Comparison of ENCODE assay signal across 21 cellular contexts in the genomic region with DNA sequence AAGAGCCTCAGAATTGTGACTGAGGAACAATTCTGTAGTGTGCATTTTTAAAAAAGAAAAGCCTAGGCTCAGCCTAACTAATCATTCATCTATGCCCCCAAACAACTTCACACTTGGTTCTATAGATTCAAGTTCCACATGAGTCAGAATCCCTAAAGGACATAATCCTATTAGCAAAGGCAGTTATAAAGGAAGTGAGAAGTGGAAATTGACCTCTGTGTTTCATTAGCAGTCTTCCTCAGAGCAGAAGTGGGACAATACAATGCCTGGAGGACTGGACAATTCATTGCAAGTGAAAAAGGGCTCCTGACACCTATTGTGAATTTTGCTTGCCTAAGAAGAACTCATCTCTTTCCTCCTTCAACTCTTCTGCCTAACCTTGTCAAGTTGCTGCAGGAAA.
DNase-seq lines count a peak whose midpoint lies in the region; ATAC-seq, FAIRE-seq and TF ChIP-seq lines count a peak whose summit lies in the region.
"Had no signal": no experiment of that assay in that cellular context is flagged by ENCODE, and none has a peak within 500 bp of the region (broad histone marks: within the 10 kb centered on the region; RNA-seq: fewer than 3 reads in every experiment).

No MANE protein-coding gene starts in this region.

- H3K9ac ChIP-seq in GM12878 (ENCODE audit: control insufficient read depth, insufficient read depth, low read length), result no peak overlapping the region

- peaks cover 5% of the 10 kb centered on the region for H3K36me3 Mint-ChIP-seq in activated CD4-positive, alpha-beta T cell treated with anti-CD3 and anti-CD28 coated beads for 36 hours (ENCODE audit: low read depth)
- peaks cover 3% of the 10 kb centered on the region in 2 donors for H3K36me3 Mint-ChIP-seq in stimulated activated naive B cell treated with anti-CD40 and anti-IgM and Interleukin-4, amounts not matched to agents 10 μg/mL and 1 μg/mL and 100 μg/mL, for 72 hours

- TF ChIP-seq RAD21 in GM12878 (IDR thresholded peaks at IDR 0.05; ENCODE audit: insufficient read depth, low read depth, low read length), result no peak

- BruUV-seq in GM12878 (replicated peaks; lab: Mats Ljungman, UMichigan), result no TSS peak

- intact Hi-C loops in activated CD4-positive, alpha-beta T cell treated with anti-CD3 and anti-CD28 coated beads for 36 hours (cut with DNase I, micrococcal nuclease), result no loop called here
- intact Hi-C loops in GM12878 (cut with micrococcal nuclease; ENCODE audit: unreplicated experiment), result no loop called here

- no peaks in the 10 kb centered on the region for H3K27me3 Mint-ChIP-seq in activated CD4-positive, alpha-beta T cell treated with anti-CD3 and anti-CD28 coated beads for 36 hours
- H3K27me3 Mint-ChIP-seq in stimulated activated naive B cell treated with anti-CD40 and anti-IgM and Interleukin-4, amounts not matched to agents 10 μg/mL and 1 μg/mL and 100 μg/mL, for 72 hours, result no peaks in the 10 kb centered on the region

- H3K27me3 ChIP-seq in GM12878 (replicated peaks in 1 of 2; ENCODE audit: control insufficient read depth in 2 of 2, insufficient read depth in 2 of 2, low read length in 1 of 2) (no peaks in the 10 kb centered on the region), MG63 (no peaks in the 10 kb centered on the region)
- H3K27me3 ChIP-seq: dorsolateral prefrontal cortex, esophagus squamous epithelium, suprapubic skin had no signal

- peaks cover 65% of the 10 kb centered on the region for H3K4me1 Mint-ChIP-seq in activated CD4-positive, alpha-beta T cell treated with anti-CD3 and anti-CD28 coated beads for 36 hours
- H3K4me1 Mint-ChIP-seq in stimulated activated naive B cell treated with anti-CD40 and anti-IgM and Interleukin-4, amounts not matched to agents 10 μg/mL and 1 μg/mL and 100 μg/mL, for 72 hours, result peaks cover 11 to 57% of the 10 kb centered on the region in 2 donors

- H3K27ac ChIP-seq in GM12878 (ENCODE audit: control insufficient read depth, insufficient read depth), result no peak overlapping the region
- H3K27ac ChIP-seq: esophagus squamous epithelium, RWPE1, suprapubic skin had no signal

- RAD21 ChIA-PET in GM12878 (lab: Charles Lee; ENCODE audit: unreplicated experiment), result interaction anchor here (0.9 to 4.1 kb wide), 5 partner anchors 10 to 39 kb away, joined by 4 to 47 read pairs (median 31); no protein-coding TSS in a partner anchor

- no peak for TF ChIP-seq CTCF in GM12878 (IDR thresholded peaks at IDR 0.05 in 2 of 3, conservative IDR thresholded peaks at IDR 0.05 in 1 of 3; ENCODE audit: control insufficient read depth in 2 of 3, extremely low read depth in 1 of 3, insufficient read depth in 1 of 3, low read depth in 3 of 3, low read length in 3 of 3)

- peak overlapping the region; percentile 79 for H3K27ac Mint-ChIP-seq in activated CD4-positive, alpha-beta T cell treated with anti-CD3 and anti-CD28 coated beads for 36 hours
- H3K27ac Mint-ChIP-seq in stimulated activated naive B cell treated with anti-CD40 and anti-IgM and Interleukin-4, amounts not matched to agents 10 μg/mL and 1 μg/mL and 100 μg/mL, for 72 hours, result peak overlapping the region; percentile 85
- H3K27ac Mint-ChIP-seq: activated T-helper 2 cell treated with anti-CD3 and anti-CD28 coated beads, Interferon-gamma antibody, Interleukin-2, Interleukin-4, amounts not matched to agents 10 μg/mL and 5 μg/mL and 100 μg/mL, durations not matched to agents 14 hours and 24 hours and 36 hours had no signal

- H3K4me2 ChIP-seq in GM12878 (ENCODE audit: control insufficient read depth, insufficient read depth), result no peak overlapping the region

- in situ Hi-C loops in GM12878 (cut with MboI), result no loop called here

- peaks cover 19% of the 10 kb centered on the region for H3K4me1 ChIP-seq in GM12878 (ENCODE audit: control insufficient read depth, insufficient read depth, low read length)
- H3K4me1 ChIP-seq: esophagus squamous epithelium, suprapubic skin had no signal

- H3K9me3 ChIP-seq in GM12878 (replicated peaks; ENCODE audit: control insufficient read depth, insufficient read depth, low read length) (no peaks in the 10 kb centered on the region), MG63 (no peaks in the 10 kb centered on the region)
- H3K9me3 ChIP-seq: esophagus squamous epithelium, suprapubic skin had no signal

- no peak for ATAC-seq in activated CD4-positive, alpha-beta T cell treated with anti-CD3 and anti-CD28 coated beads for 36 hours
- ATAC-seq in GM12878 (no peak; the same call in 2 of the 3 replicates), GM18907 (IDR thresholded peaks at IDR 0.05; ENCODE audit: unreplicated experiment) (no peak), GM19351 (IDR thresholded peaks at IDR 0.05; ENCODE audit: unreplicated experiment) (no peak)
- peak; percentile 47 to 50 for ATAC-seq in stimulated activated naive B cell treated with anti-CD40 and anti-IgM and Interleukin-4, amounts not matched to agents 10 μg/mL and 1 μg/mL and 100 μg/mL, for 72 hours (replicated peaks)
- ATAC-seq: right cardiac atrium had no signal

- TF ChIP-seq POLR2A in GM12878 (IDR thresholded peaks at IDR 0.05; ENCODE audit: low read depth, low read length), result no peak

- no peaks in the 10 kb centered on the region for H3K79me2 ChIP-seq in GM12878 (ENCODE audit: control insufficient read depth, insufficient read depth, low read length)

- CTCF ChIA-PET in activated CD4-positive, alpha-beta T cell treated with anti-CD3 and anti-CD28 coated beads for 36 hours (lab: Charles Lee), result interaction anchor here (4.8 to 9.1 kb wide), 3 partner anchors 12 to 40 kb away, joined by 32 to 83 read pairs (median 54); no protein-coding TSS in a partner anchor
- CTCF ChIA-PET in GM12878 (lab: Yijun Ruan, JAX), result interaction anchor here (1.0 to 10.7 kb wide), 4 partner anchors 11 to 35 kb away, joined by 5 to 116 read pairs (median 24); no protein-coding TSS in a partner anchor

- H3K4me3 ChIP-seq in GM12878 (no peak overlapping the region), MG63 (no peak overlapping the region)
- H3K4me3 ChIP-seq: dorsolateral prefrontal cortex, esophagus squamous epithelium, suprapubic skin had no signal

- no peak overlapping the region for H3K4me3 Mint-ChIP-seq in activated CD4-positive, alpha-beta T cell treated with anti-CD3 and anti-CD28 coated beads for 36 hours
- peak overlapping the region in 1 of 2 donors; percentile 40 for H3K4me3 Mint-ChIP-seq in stimulated activated naive B cell treated with anti-CD40 and anti-IgM and Interleukin-4, amounts not matched to agents 10 μg/mL and 1 μg/mL and 100 μg/mL, for 72 hours

- no peak for TF ChIP-seq EP300 in GM12878 (IDR thresholded peaks at IDR 0.05; ENCODE audit: borderline replicate concordance in 1 of 2, control insufficient read depth in 1 of 2, low read depth in 2 of 2, low read length in 2 of 2)

- no peak for FAIRE-seq in GM12878 (lab: Jason Lieb, UNC)
- FAIRE-seq: A204.1 had no signal

- no peaks in the 10 kb centered on the region for H3K36me3 ChIP-seq in GM12878 (ENCODE audit: control insufficient read depth in 2 of 2, insufficient read depth in 2 of 2, low read length in 1 of 2)
- H3K36me3 ChIP-seq in MG63, result no peaks in the 10 kb centered on the region
- H3K36me3 ChIP-seq: esophagus squamous epithelium, suprapubic skin had no signal

- SMC1A ChIA-PET in GM12878 (lab: Charles Lee; ENCODE audit: uncharacterized antibody, unreplicated experiment), result interaction anchor here (2.2 to 9.9 kb wide), 5 partner anchors 10 to 40 kb away, joined by 12 to 160 read pairs (median 47); no protein-coding TSS in a partner anchor

- no peaks in the 10 kb centered on the region for H4K20me1 ChIP-seq in GM12878 (ENCODE audit: control insufficient read depth, insufficient read depth)

- POLR2A ChIA-PET in activated CD4-positive, alpha-beta T cell treated with anti-CD3 and anti-CD28 coated beads for 36 hours (lab: Charles Lee), result no interaction called here
- POLR2A ChIA-PET in GM12878 (lab: Charles Lee), result interaction anchor here (0.6 to 5.5 kb wide), 7 partner anchors 9 to 24 kb away, joined by 3 to 54 read pairs (median 6); no protein-coding TSS in a partner anchor

- H3K9me3 Mint-ChIP-seq in activated CD4-positive, alpha-beta T cell treated with anti-CD3 and anti-CD28 coated beads for 36 hours (ENCODE audit: low read depth), result peaks cover 2% of the 10 kb centered on the region
- no peaks in the 10 kb centered on the region for H3K9me3 Mint-ChIP-seq in stimulated activated naive B cell treated with anti-CD40 and anti-IgM and Interleukin-4, amounts not matched to agents 10 μg/mL and 1 μg/mL and 100 μg/mL, for 72 hours
- H3K9me3 Mint-ChIP-seq: activated T-helper 2 cell treated with anti-CD3 and anti-CD28 coated beads, Interferon-gamma antibody, Interleukin-2, Interleukin-4, amounts not matched to agents 10 μg/mL and 5 μg/mL and 100 μg/mL, durations not matched to agents 14 hours and 24 hours and 36 hours had no signal

- H2AFZ ChIP-seq in GM12878 (ENCODE audit: control insufficient read depth, low read depth, low read length), result peak overlapping the region; percentile 28; the same call in 1 of the 2 replicates

- no peak for DNase-seq in activated CD4-positive, alpha-beta T cell treated with anti-CD3 and anti-CD28 coated beads for 36 hours
- no peak for DNase-seq in activated CD4-positive, alpha-beta T cell treated with anti-CD3 and anti-CD28 coated beads, Interleukin-2, amount 50 U/mL, for 48 hours
- peak; percentile 84 for DNase-seq in MV-4-11 (lab: John Stamatoyannopoulos, UW)
- no peak for DNase-seq in GM12878 (ENCODE audit: low read depth, low spot score)
- no peak for DNase-seq in stimulated activated naive B cell treated with anti-CD40 and anti-IgM and Interleukin-4, amounts not matched to agents 10 μg/mL and 1 μg/mL and 100 μg/mL, for 72 hours
- DNase-seq in MG63, result no peak
- DNase-seq: activated CD4-positive, alpha-beta T cell treated with anti-CD3 and anti-CD28 coated beads for 48 hours; dorsolateral prefrontal cortex; esophagus squamous epithelium; glutamatergic neuron; HCEC 1CT; mesenchymal stem cell; NCI-H2081 treated with DMSO at 0.1 percent for 48 hours; NCI-H526 treated with DMSO at 0.1 percent for 48 hours; right cardiac atrium had no signal

TF ChIP-seq in GM12878, 131 proteins besides CTCF, POLR2A, EP300 and RAD21 (continues in another document):
- peak; percentile 26; the same call in 1 of the 2 replicates for TF ChIP-seq MTA2 (IDR thresholded peaks at IDR 0.05; ENCODE audit: low read depth)
- TF ChIP-seq, protein P1, sequence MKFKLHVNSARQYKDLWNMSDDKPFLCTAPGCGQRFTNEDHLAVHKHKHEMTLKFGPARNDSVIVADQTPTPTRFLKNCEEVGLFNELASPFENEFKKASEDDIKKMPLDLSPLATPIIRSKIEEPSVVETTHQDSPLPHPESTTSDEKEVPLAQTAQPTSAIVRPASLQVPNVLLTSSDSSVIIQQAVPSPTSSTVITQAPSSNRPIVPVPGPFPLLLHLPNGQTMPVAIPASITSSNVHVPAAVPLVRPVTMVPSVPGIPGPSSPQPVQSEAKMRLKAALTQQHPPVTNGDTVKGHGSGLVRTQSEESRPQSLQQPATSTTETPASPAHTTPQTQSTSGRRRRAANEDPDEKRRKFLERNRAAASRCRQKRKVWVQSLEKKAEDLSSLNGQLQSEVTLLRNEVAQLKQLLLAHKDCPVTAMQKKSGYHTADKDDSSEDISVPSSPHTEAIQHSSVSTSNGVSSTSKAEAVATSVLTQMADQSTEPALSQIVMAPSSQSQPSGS (IDR thresholded peaks at IDR 0.05; ENCODE audit: low read length), result no peak
- TF ChIP-seq TCF12 (IDR thresholded peaks at IDR 0.05; ENCODE audit: low read depth, low read length), result no peak
- no peak for TF ChIP-seq MEF2B (IDR thresholded peaks at IDR 0.05; ENCODE audit: partially characterized antibody, poor library complexity, severe bottlenecking)

Comparison
In these comparisons a context has a peak if more than half of its experiments do, and no peak if none do; other contexts are left out.
1. ATAC-seq: peak in stimulated activated naive B cell treated with anti-CD40 and anti-IgM and Interleukin-4, amounts not matched to agents 10 μg/mL and 1 μg/mL and 100 μg/mL, for 72 hours (2 of 2); none in activated CD4-positive, alpha-beta T cell treated with anti-CD3 and anti-CD28 coated beads for 36 hours (single experiment), GM12878 (single experiment), GM18907 (single experiment) and GM19351 (single experiment).